24 cellular contexts compared by ENCODE assay signal in the genomic region with DNA sequence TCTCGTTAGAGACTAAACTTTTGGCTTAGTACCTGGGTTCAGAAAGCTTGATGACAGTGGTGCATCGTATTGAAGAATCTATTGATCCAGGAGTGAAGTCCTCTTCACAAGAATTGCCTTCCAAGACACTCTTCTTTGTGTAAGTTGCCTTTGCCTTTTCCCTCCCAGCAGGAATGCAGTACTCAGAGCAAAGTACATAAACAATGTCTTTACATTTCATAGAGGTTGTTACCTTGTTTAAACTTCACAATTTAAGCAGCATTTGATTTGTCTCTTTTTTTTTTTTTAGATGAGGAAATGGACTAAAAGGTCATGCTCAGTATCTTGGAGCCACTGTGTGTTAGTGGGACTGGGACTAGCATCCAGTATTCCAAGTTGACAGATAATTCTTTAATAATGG. TPM values are rescaled to one million over a fixed set of nuclear protein-coding genes. Genes with fewer than 3 reads are reported as not detected.
DNase-seq lines count a peak whose midpoint lies in the region; ATAC-seq and TF ChIP-seq lines count a peak whose summit lies in the region.
"Had no signal": no experiment of that assay in that cellular context is flagged by ENCODE, and none has a peak within 500 bp of the region (broad histone marks: within the 10 kb centered on the region; RNA-seq: fewer than 3 reads in every experiment).

No MANE protein-coding gene starts in this region.

- no peaks in the 10 kb centered on the region for H3K27me3 ChIP-seq in IMR-90 (ENCODE audit: control insufficient read depth, insufficient read depth, low read length)
- no peaks in the 10 kb centered on the region for H3K27me3 ChIP-seq in smooth muscle cell (ENCODE audit: low read depth)
- H3K27me3 ChIP-seq: heart left ventricle, left lung, transverse colon had no signal

- in situ Hi-C loops in IMR-90 (cut with MboI; ENCODE audit: low sequenced_read_pairs), result no loop called here

- H4K8ac ChIP-seq in IMR-90 (ENCODE audit: low read depth in 2 of 2, low read length in 2 of 2), result no peak overlapping the region

- no peak for ATAC-seq in activated naive CD4-positive, alpha-beta T cell treated with anti-CD3 and anti-CD28 coated beads, Interleukin-2, amount 50 U/mL, for 72 hours
- ATAC-seq in IMR-90 (ENCODE audit: low read depth) (peak; percentile 59), memory B cell (ENCODE audit: low read depth) (no peak), HG03108 (IDR thresholded peaks at IDR 0.05; ENCODE audit: unreplicated experiment) (no peak), HG02981 (IDR thresholded peaks at IDR 0.05; ENCODE audit: unreplicated experiment) (no peak)
- ATAC-seq: stimulated activated naive CD8-positive, alpha-beta T cell treated with anti-CD3 and anti-CD28 coated beads, Interleukin-15, amount 100 ng/mL, for 72 hours had no signal

- H3K4me2 ChIP-seq in IMR-90 (ENCODE audit: low read depth, low read length) (peak overlapping the region; percentile 80; the same call in 1 of the 2 replicates), smooth muscle cell (no peak overlapping the region)
- H3K4me2 ChIP-seq: KMS-11 had no signal

- no peak overlapping the region for H2AK5ac ChIP-seq in IMR-90 (ENCODE audit: low read depth, low read length)

- peak overlapping the region; percentile 63 for H2BK5ac ChIP-seq in IMR-90 (ENCODE audit: low read depth, low read length, poor library complexity, severe bottlenecking)

- H2BK20ac ChIP-seq in IMR-90 (ENCODE audit: low read depth, low read length), result peak overlapping the region; percentile 35; the same call in 1 of the 2 replicates

- no CpG with 5 or more reads among the region's 2 CpGs for WGBS in IMR-90 (ENCODE audit: extremely low coverage in 2 of 2, insufficient read length in 1 of 2), 2 experiments
- 80% methylated on average over 2 of the region's 2 CpGs for WGBS in smooth muscle cell (ENCODE audit: low lambda C conversion rate)

- H2AFZ ChIP-seq in IMR-90 (replicated peaks; ENCODE audit: low read length, poor library complexity) (no peak overlapping the region), smooth muscle cell (ENCODE audit: low read depth) (no peak overlapping the region)

- H3K36me3 ChIP-seq in IMR-90 (ENCODE audit: control insufficient read depth, insufficient read depth, low read length) (peaks cover 5% of the 10 kb centered on the region), smooth muscle cell (ENCODE audit: low read depth) (peaks cover 2% of the 10 kb centered on the region)

- no peak overlapping the region for H3K4ac ChIP-seq in IMR-90 (ENCODE audit: low read depth, low read length)

- H3K79me1 ChIP-seq in IMR-90 (ENCODE audit: low read depth in 1 of 2, low read length in 2 of 2), result peaks cover 10 to 64% of the 10 kb centered on the region in 2 experiments

- H2BK15ac ChIP-seq in IMR-90 (ENCODE audit: low read depth, low read length), result no peak overlapping the region

- no peak overlapping the region for H2BK120ac ChIP-seq in IMR-90 (ENCODE audit: low read depth, low read length)

- H3K9ac ChIP-seq in IMR-90 (ENCODE audit: low read depth, low read length) (no peak overlapping the region), smooth muscle cell (ENCODE audit: low read depth) (no peak overlapping the region)
- H3K9ac ChIP-seq: KMS-11 had no signal

- H2AK9ac ChIP-seq in IMR-90 (replicated peaks; ENCODE audit: low read depth, low read length, poor library complexity), result no peak overlapping the region

- H3K27ac Mint-ChIP-seq in activated naive CD4-positive, alpha-beta T cell treated with anti-CD3 and anti-CD28 coated beads for 36 hours, result peak overlapping the region; percentile 14
- H3K27ac Mint-ChIP-seq in activated naive CD4-positive, alpha-beta T cell treated with anti-CD3 and anti-CD28 coated beads, Interleukin-2, amount 50 U/mL, for 72 hours, result no peak overlapping the region
- peak overlapping the region; percentile 74 for H3K27ac Mint-ChIP-seq in memory B cell
- H3K27ac Mint-ChIP-seq: activated CD4-positive, alpha-beta memory T cell treated with anti-CD3 and anti-CD28 coated beads, Interleukin-2, amount 10 ng/mL, durations not matched to agents 7 days and 5 days; stimulated activated naive CD8-positive, alpha-beta T cell treated with anti-CD3 and anti-CD28 coated beads, Interleukin-15, amount 100 ng/mL, for 72 hours had no signal

- no peak overlapping the region for H3K4me3 ChIP-seq in IMR-90 (ENCODE audit: insufficient read depth, low read depth, low read length)
- H3K4me3 ChIP-seq in smooth muscle cell, result no peak overlapping the region
- H3K4me3 ChIP-seq: heart left ventricle, left lung, transverse colon had no signal

- no TSS peak for BruUV-seq in IMR-90 (replicated peaks; lab: Mats Ljungman, UMichigan)

- H3K9me1 ChIP-seq in IMR-90 (ENCODE audit: insufficient read depth, low read length), result peaks cover 23% of the 10 kb centered on the region

- TF ChIP-seq RAD21 in IMR-90 (IDR thresholded peaks at IDR 0.05; ENCODE audit: low read length), result no peak

- peak overlapping the region; percentile 89 for H3K23ac ChIP-seq in IMR-90 (ENCODE audit: low read depth, low read length)

- no peak overlapping the region for H3K56ac ChIP-seq in IMR-90 (ENCODE audit: extremely low read depth, insufficient read depth, low read length)

- no peak overlapping the region for H4K91ac ChIP-seq in IMR-90 (ENCODE audit: insufficient read depth, low read depth, low read length)

- peaks cover 10% of the 10 kb centered on the region for H3K4me1 ChIP-seq in IMR-90 (ENCODE audit: control insufficient read depth, insufficient read depth, low read length)
- H3K4me1 ChIP-seq in smooth muscle cell (ENCODE audit: low read depth), result peaks cover 15% of the 10 kb centered on the region

- no peak for DNase-seq in activated naive CD4-positive, alpha-beta T cell treated with anti-CD3 and anti-CD28 coated beads for 36 hours
- no peak for DNase-seq in activated naive CD4-positive, alpha-beta T cell treated with anti-CD3 and anti-CD28 coated beads, Interleukin-2, amount 50 U/mL, for 72 hours (ENCODE audit: low spot score in 2 of 2)
- no peak for DNase-seq in IMR-90
- no peak for DNase-seq in memory B cell (ENCODE audit: low spot score in 2 of 2)
- DNase-seq in smooth muscle cell (lab: John Stamatoyannopoulos, UW; ENCODE audit: unreplicated experiment), result no peak
- no peak for DNase-seq in T-helper 2 cell
- DNase-seq: activated CD4-positive, alpha-beta memory T cell treated with anti-CD3 and anti-CD28 coated beads, Interleukin-2, amount 10 ng/mL, durations not matched to agents 7 days and 5 days; activated naive CD8-positive, alpha-beta T cell treated with anti-CD3 and anti-CD28 coated beads for 36 hours; activated T-cell treated with anti-CD3 and anti-CD28 coated beads, Interleukin-2, amount 50 U/mL, for 1 hour; DMS 273 treated with DMSO at 0.1 percent for 48 hours; H7; heart left ventricle; left lung; NCI-H187; NCI-H2227 treated with DMSO at 0.1 percent for 48 hours; NCI-H774; occipital lobe; stimulated activated naive CD8-positive, alpha-beta T cell treated with anti-CD3 and anti-CD28 coated beads, Interleukin-15, amount 100 ng/mL, for 72 hours; SW 1271; transverse colon had no signal

- intact Hi-C loops in activated naive CD4-positive, alpha-beta T cell treated with anti-CD3 and anti-CD28 coated beads for 36 hours (cut with micrococcal nuclease), result no loop called here
- intact Hi-C loops in IMR-90 (cut with micrococcal nuclease), result no loop called here

- no peak for TF ChIP-seq POLR2A in IMR-90 (IDR thresholded peaks at IDR 0.05; ENCODE audit: low read depth, low read length)

- peaks cover 100% of the 10 kb centered on the region for H3K79me2 ChIP-seq in smooth muscle cell (ENCODE audit: low read depth)

- 0 out of 2 replicates have a peak overlapping the region, but pooled peaks have one; percentile 63 for H3K14ac ChIP-seq in IMR-90 (replicated peaks; ENCODE audit: low read depth, low read length)

- H3K27ac ChIP-seq in IMR-90 (ENCODE audit: insufficient read depth, low read length) (no peak overlapping the region), smooth muscle cell (ENCODE audit: low read depth) (peak overlapping the region; percentile 26)
- H3K27ac ChIP-seq: C4-2B, heart left ventricle, KMS-11 had no signal

- H3F3A ChIP-seq in smooth muscle cell (ENCODE audit: low read depth), result peaks cover 20% of the 10 kb centered on the region

- POLR2A ChIA-PET in IMR-90 (lab: Charles Lee; ENCODE audit: unreplicated experiment), result no interaction called here

- no peak overlapping the region for H4K5ac ChIP-seq in IMR-90 (ENCODE audit: low read depth, low read length)

- H3K36me3 Mint-ChIP-seq in activated naive CD4-positive, alpha-beta T cell treated with anti-CD3 and anti-CD28 coated beads for 36 hours (ENCODE audit: low read depth), result peaks cover 21% of the 10 kb centered on the region
- H3K36me3 Mint-ChIP-seq in activated naive CD4-positive, alpha-beta T cell treated with anti-CD3 and anti-CD28 coated beads, Interleukin-2, amount 50 U/mL, for 72 hours, result peaks cover 7 to 59% of the 10 kb centered on the region in 2 donors
- H3K36me3 Mint-ChIP-seq in memory B cell, result peaks cover 11% of the 10 kb centered on the region

- dilution Hi-C loops in IMR-90 (cut with HindIII; ENCODE audit: low sequenced_read_pairs, unreplicated experiment), result no loop called here

- TF ChIP-seq CTCF in IMR-90 (conservative IDR thresholded peaks at IDR 0.05; ENCODE audit: low read depth, low read length), result no peak
- TF ChIP-seq CTCF in smooth muscle cell (IDR thresholded peaks at IDR 0.05; ENCODE audit: borderline replicate concordance, insufficient read depth, poor library complexity, severe bottlenecking), result no peak

- no peak overlapping the region for H3K4me3 Mint-ChIP-seq in activated naive CD4-positive, alpha-beta T cell treated with anti-CD3 and anti-CD28 coated beads for 36 hours
- H3K4me3 Mint-ChIP-seq in memory B cell, result no peak overlapping the region
- H3K4me3 Mint-ChIP-seq: activated CD4-positive, alpha-beta memory T cell treated with anti-CD3 and anti-CD28 coated beads, Interleukin-2, amount 10 ng/mL, durations not matched to agents 7 days and 5 days; activated naive CD8-positive, alpha-beta T cell treated with anti-CD3 and anti-CD28 coated beads for 36 hours; stimulated activated naive CD8-positive, alpha-beta T cell treated with anti-CD3 and anti-CD28 coated beads, Interleukin-15, amount 100 ng/mL, for 72 hours had no signal

- peaks cover 62% of the 10 kb centered on the region for H3K4me1 Mint-ChIP-seq in activated naive CD4-positive, alpha-beta T cell treated with anti-CD3 and anti-CD28 coated beads for 36 hours (ENCODE audit: low read depth)
- peaks cover 37% of the 10 kb centered on the region for H3K4me1 Mint-ChIP-seq in memory B cell

- H3K9me3 ChIP-seq in IMR-90 (ENCODE audit: control insufficient read depth, insufficient read depth, low read length) (no peaks in the 10 kb centered on the region), smooth muscle cell (replicated peaks; ENCODE audit: low read depth) (no peaks in the 10 kb centered on the region)
- H3K9me3 ChIP-seq: heart left ventricle, left lung, transverse colon had no signal

- H3K9me3 Mint-ChIP-seq in activated naive CD4-positive, alpha-beta T cell treated with anti-CD3 and anti-CD28 coated beads for 36 hours, result no peaks in the 10 kb centered on the region
- H3K9me3 Mint-ChIP-seq in activated naive CD4-positive, alpha-beta T cell treated with anti-CD3 and anti-CD28 coated beads, Interleukin-2, amount 50 U/mL, for 72 hours, result no peaks in the 10 kb centered on the region
- no peaks in the 10 kb centered on the region for H3K9me3 Mint-ChIP-seq in memory B cell
- H3K9me3 Mint-ChIP-seq: activated CD4-positive, alpha-beta memory T cell treated with anti-CD3 and anti-CD28 coated beads, Interleukin-2, amount 10 ng/mL, durations not matched to agents 7 days and 5 days; activated naive CD8-positive, alpha-beta T cell treated with anti-CD3 and anti-CD28 coated beads for 36 hours; stimulated activated naive CD8-positive, alpha-beta T cell treated with anti-CD3 and anti-CD28 coated beads, Interleukin-15, amount 100 ng/mL, for 72 hours had no signal

- no peaks in the 10 kb centered on the region for H3K27me3 Mint-ChIP-seq in activated naive CD4-positive, alpha-beta T cell treated with anti-CD3 and anti-CD28 coated beads for 36 hours (ENCODE audit: low read depth)
- no peaks in the 10 kb centered on the region for H3K27me3 Mint-ChIP-seq in memory B cell
- H3K27me3 Mint-ChIP-seq: activated CD4-positive, alpha-beta memory T cell treated with anti-CD3 and anti-CD28 coated beads, Interleukin-2, amount 10 ng/mL, durations not matched to agents 7 days and 5 days; activated naive CD8-positive, alpha-beta T cell treated with anti-CD3 and anti-CD28 coated beads for 36 hours; stimulated activated naive CD8-positive, alpha-beta T cell treated with anti-CD3 and anti-CD28 coated beads, Interleukin-15, amount 100 ng/mL, for 72 hours had no signal

- H3K18ac ChIP-seq in IMR-90 (ENCODE audit: low read depth, low read length), result no peak overlapping the region

- CTCF ChIA-PET in activated naive CD4-positive, alpha-beta T cell treated with anti-CD3 and anti-CD28 coated beads for 36 hours (lab: Charles Lee), result interaction anchor here (1.4 to 1.6 kb wide), 2 partner anchors 14 to 59 kb away, joined by 3 to 5 read pairs; no protein-coding TSS in a partner anchor
- CTCF ChIA-PET in IMR-90 (lab: Yijun Ruan, JAX), result no interaction called here

- H4K20me1 ChIP-seq in IMR-90 (ENCODE audit: insufficient read depth, low read length) (peaks cover 98% of the 10 kb centered on the region), smooth muscle cell (ENCODE audit: low read depth) (peaks cover 100% of the 10 kb centered on the region)

RNA-seq across cellular contexts. Expression of gene RAB7A, which starts 9.9 kb away (rescaled TPM):
- 100 to 1,000 TPM; 222 to 228 TPM for total RNA-seq in activated naive CD4-positive, alpha-beta T cell treated with anti-CD3 and anti-CD28 coated beads for 36 hours
- 100 to 1,000 TPM; 283 to 314 TPM for total RNA-seq in activated naive CD4-positive, alpha-beta T cell treated with anti-CD3 and anti-CD28 coated beads, Interleukin-2, amount 50 U/mL, for 72 hours
- total RNA-seq in IMR-90 (2012; rRNA removed), result 57.0 and 65.3 TPM in 2 replicates
- 240 TPM in 2 replicates for polyA plus RNA-seq in IMR-90 (2012; rRNA removed)
- polyA plus RNA-seq in IMR-90 (2012; cell fraction: cytosol; rRNA removed), result 115 and 146 TPM in 2 replicates
- polyA plus RNA-seq in IMR-90 (2012; cell fraction: nucleus; rRNA removed; ENCODE audit: low replicate concordance), result 24.1 and 76.0 TPM in 2 replicates
- 103 and 110 TPM in 2 replicates for total RNA-seq in smooth muscle cell
- polyA plus RNA-seq in smooth muscle cell, result 169 and 190 TPM in 2 replicates

Comparison
In these comparisons a context has a peak if more than half of its experiments do, and no peak if none do; other contexts are left out.
1. H3K27ac Mint-ChIP-seq: peak in activated naive CD4-positive, alpha-beta T cell treated with anti-CD3 and anti-CD28 coated beads for 36 hours (single experiment) and memory B cell (single experiment); none in activated naive CD4-positive, alpha-beta T cell treated with anti-CD3 and anti-CD28 coated beads, Interleukin-2, amount 50 U/mL, for 72 hours (0 of 2).